ENCODE assay signal across 13 cellular contexts in the genomic region with DNA sequence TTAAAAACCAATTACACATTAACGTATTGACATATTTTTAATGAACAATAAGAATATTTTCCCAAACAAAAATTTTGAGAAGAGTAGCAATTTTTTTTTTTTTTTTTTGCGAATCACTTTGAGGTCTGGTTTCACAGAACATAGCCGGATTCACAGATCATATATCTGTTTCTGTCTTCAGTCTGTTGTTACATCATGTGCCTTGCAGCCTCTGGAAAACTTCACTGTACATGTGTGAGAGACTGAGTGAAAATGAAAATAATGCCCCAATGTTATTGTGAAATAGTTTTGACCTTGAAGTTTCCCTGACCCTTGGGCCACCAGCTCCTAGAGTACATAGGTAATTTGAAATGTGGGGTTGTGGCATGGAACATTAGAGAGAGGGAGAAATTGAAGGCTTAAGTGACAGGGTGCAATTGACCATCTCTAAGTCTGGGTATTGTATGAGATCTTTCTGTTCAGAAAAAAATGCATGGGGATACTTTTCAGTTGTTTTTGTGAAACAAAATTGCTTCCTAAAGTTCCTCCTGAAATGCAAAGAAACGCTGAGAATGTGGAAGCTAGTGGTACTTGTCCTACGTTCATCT. TPM values are rescaled to one million over a fixed set of nuclear protein-coding genes. Genes with fewer than 3 reads are reported as not detected.
DNase-seq lines count a peak whose midpoint lies in the region; ATAC-seq and TF ChIP-seq lines count a peak whose summit lies in the region.
"Had no signal": no experiment of that assay in that cellular context is flagged by ENCODE, and none has a peak within 500 bp of the region (broad histone marks: within the 10 kb centered on the region; RNA-seq: fewer than 3 reads in every experiment).

No MANE protein-coding gene starts in this region.

- peaks cover 7 to 36% of the 10 kb centered on the region in 2 donors for H3K4me1 ChIP-seq in left lung

- TF ChIP-seq CTCF in VCaP (conservative IDR thresholded peaks at IDR 0.05) (no peak), left lung (IDR thresholded peaks at IDR 0.05) (no peak), GM13977 (IDR thresholded peaks at IDR 0.05; ENCODE audit: extremely low read depth, insufficient read depth, missing control alignments) (no peak)

- peak; percentile 29 for ATAC-seq in GM18870 (IDR thresholded peaks at IDR 0.05; ENCODE audit: unreplicated experiment)
- ATAC-seq in HG02884 (IDR thresholded peaks at IDR 0.05; ENCODE audit: unreplicated experiment): peak; percentile 19
- ATAC-seq in natural killer cell treated with Interleukin-12 subunit alpha and Interleukin-12 subunit beta and Interleukin-15 and Interleukin-18, amount 100 ng/mL, for 72 hours: peak; percentile 57 to 81
- ATAC-seq in left lung: no peak

- H3K27ac Mint-ChIP-seq in natural killer cell treated with Interleukin-12 subunit alpha and Interleukin-12 subunit beta and Interleukin-15 and Interleukin-18, amount 100 ng/mL, for 72 hours: peak overlapping the region; percentile 94 to 97

- H3K9me3 Mint-ChIP-seq in natural killer cell treated with Interleukin-12 subunit alpha and Interleukin-12 subunit beta and Interleukin-15 and Interleukin-18, amount 100 ng/mL, for 72 hours: peaks cover 4% of the 10 kb centered on the region
- H3K9me3 Mint-ChIP-seq: brain had no signal

- peak overlapping the region; percentile 92 for H3K4me3 Mint-ChIP-seq in natural killer cell treated with Interleukin-12 subunit alpha and Interleukin-12 subunit beta and Interleukin-15 and Interleukin-18, amount 100 ng/mL, for 72 hours

- peaks cover 49 to 62% of the 10 kb centered on the region in 2 donors for H3K4me1 Mint-ChIP-seq in natural killer cell treated with Interleukin-12 subunit alpha and Interleukin-12 subunit beta and Interleukin-15 and Interleukin-18, amount 100 ng/mL, for 72 hours (ENCODE audit: low read depth in 2 of 2)

- no peaks in the 10 kb centered on the region for H3K36me3 Mint-ChIP-seq in natural killer cell treated with Interleukin-12 subunit alpha and Interleukin-12 subunit beta and Interleukin-15 and Interleukin-18, amount 100 ng/mL, for 72 hours
- H3K36me3 Mint-ChIP-seq: brain had no signal

- in situ Hi-C loops in GM13977 (cut with MboI; ENCODE audit: low pct_unique_long_range_greater_than_20kb, low sequenced_read_pairs, unreplicated experiment): no loop called here

- H3K27ac ChIP-seq in VCaP: peak overlapping the region; percentile 85; the same call in 1 of the 2 replicates
- no peak overlapping the region for H3K27ac ChIP-seq in left lung

- no peaks in the 10 kb centered on the region for H3K27me3 Mint-ChIP-seq in natural killer cell treated with Interleukin-12 subunit alpha and Interleukin-12 subunit beta and Interleukin-15 and Interleukin-18, amount 100 ng/mL, for 72 hours

- H3K4me3 ChIP-seq in left lung: no peak overlapping the region

- no peaks in the 10 kb centered on the region for H3K36me3 ChIP-seq in left lung

- no peaks in the 10 kb centered on the region for H3K27me3 ChIP-seq in left lung

- intact Hi-C loops in left lung (cut with DNase I): no loop called here

- DNase-seq in natural killer cell treated with Interleukin-12 subunit alpha and Interleukin-12 subunit beta and Interleukin-15 and Interleukin-18, amount 100 ng/mL, for 72 hours (ENCODE audit: low spot score): no peak
- no peak for DNase-seq in left lung
- DNase-seq in NCI-H2171 (lab: John Stamatoyannopoulos, UW): no peak
- no peak for DNase-seq in AG20443 (ENCODE audit: low spot score)
- DNase-seq in GM13977 (ENCODE audit: low spot score): no peak
- DNase-seq: activated CD8-positive, alpha-beta memory T cell treated with anti-CD3 and anti-CD28 coated beads for 24 hours; DMS 273 treated with DMSO at 0.1 percent for 48 hours; midbrain; NCI-H1930 had no signal

- H3K9me3 ChIP-seq in left lung: no peaks in the 10 kb centered on the region

RNA-seq across cellular contexts. Expression of a gene that starts 14.0 kb away (rescaled TPM):
- 100 to 1,000 TPM; 119 to 177 TPM for total RNA-seq in natural killer cell treated with Interleukin-12 subunit alpha and Interleukin-12 subunit beta and Interleukin-15 and Interleukin-18, amount 100 ng/mL, for 72 hours
- 10 to 100 TPM; 39.7 to 57.3 TPM for total RNA-seq in left lung

RNA-seq across cellular contexts. Expression of a gene that starts 40.0 kb away (rescaled TPM):
- total RNA-seq in natural killer cell treated with Interleukin-12 subunit alpha and Interleukin-12 subunit beta and Interleukin-15 and Interleukin-18, amount 100 ng/mL, for 72 hours: 10 to 100 TPM; 13.6 to 13.7 TPM
- 10 to 100 TPM; 34.3 to 43.9 TPM for total RNA-seq in left lung
